In genomic region chrX:48471504-48471903, GRCh38 we compare ENCODE assay signal across 16 cellular contexts. TPM values are rescaled to one million over a fixed set of nuclear protein-coding genes. Genes with fewer than 3 reads are reported as not detected.
"Had no signal": no experiment of that assay in that cellular context is flagged by ENCODE, and none has a peak within 500 bp of the region (broad histone marks: within the 10 kb centered on the region; RNA-seq: fewer than 3 reads in every experiment).

No MANE protein-coding gene starts in this region.

- FAIRE-seq: pancreas had no signal

- H3K36me3 ChIP-seq: adrenal gland, colonic mucosa, esophagus squamous epithelium, pancreas, SJCRH30, vagina had no signal

- H3K4me3 ChIP-seq: adrenal gland, colonic mucosa, esophagus squamous epithelium, pancreas, SJCRH30, vagina had no signal

- H3K27ac ChIP-seq: adrenal gland, colonic mucosa, esophagus squamous epithelium, SJCRH30, vagina had no signal

- DNase-seq: activated CD8-positive, alpha-beta memory T cell treated with anti-CD3 and anti-CD28 coated beads, Interleukin-2, amount 50 U/mL, for 48 hours; activated gamma-delta T cell; activated T-cell treated with anti-CD3 and anti-CD28 coated beads, Interleukin-2, amount 50 U/mL, for 72 hours; adrenal gland; central memory CD4-positive, alpha-beta T cell; colonic mucosa; esophagus squamous epithelium; hypothalamus; SJCRH30; stimulated activated CD4-positive, alpha-beta T cell treated with anti-CD3 and anti-CD28 coated beads, Interleukin-2, amount 100 ng/mL, for 24 hours had no signal

- H3K9me3 ChIP-seq: adrenal gland, colonic mucosa, esophagus squamous epithelium, pancreas, SJCRH30, vagina had no signal

- H3K4me1 ChIP-seq: adrenal gland, colonic mucosa, pancreas, SJCRH30 had no signal

- H3K9me3 Mint-ChIP-seq: activated T-cell treated with anti-CD3 and anti-CD28 coated beads, Interleukin-2, amount 50 U/mL, for 72 hours had no signal

- H3K4me3 Mint-ChIP-seq: activated T-cell treated with anti-CD3 and anti-CD28 coated beads, Interleukin-2, amount 50 U/mL, for 72 hours had no signal

- ATAC-seq: activated CD4-positive, CD25-positive, alpha-beta regulatory T cell treated with anti-CD3 and anti-CD28 coated beads, Interleukin-2, amount 50 U/mL, for 24 hours; activated T-cell treated with anti-CD3 and anti-CD28 coated beads, Interleukin-2, amount 50 U/mL, for 72 hours had no signal

- H3K27me3 ChIP-seq: adrenal gland, colonic mucosa, esophagus squamous epithelium, pancreas, SJCRH30, vagina had no signal

- H3K27ac Mint-ChIP-seq: activated T-cell treated with anti-CD3 and anti-CD28 coated beads, Interleukin-2, amount 50 U/mL, for 72 hours had no signal

RNA-seq across cellular contexts. Expression of gene SSX4B, which starts 59.7 kb away (rescaled TPM):
- total RNA-seq: activated T-cell treated with anti-CD3 and anti-CD28 coated beads, Interleukin-2, amount 50 U/mL, for 72 hours; adrenal gland; colonic mucosa; esophagus squamous epithelium; fibroblast of villous mesenchyme; lower leg skin; pancreas; SJCRH30; vagina had no signal
- polyA plus RNA-seq: adrenal gland, pancreas, thymus had no signal
